In the genomic region with DNA sequence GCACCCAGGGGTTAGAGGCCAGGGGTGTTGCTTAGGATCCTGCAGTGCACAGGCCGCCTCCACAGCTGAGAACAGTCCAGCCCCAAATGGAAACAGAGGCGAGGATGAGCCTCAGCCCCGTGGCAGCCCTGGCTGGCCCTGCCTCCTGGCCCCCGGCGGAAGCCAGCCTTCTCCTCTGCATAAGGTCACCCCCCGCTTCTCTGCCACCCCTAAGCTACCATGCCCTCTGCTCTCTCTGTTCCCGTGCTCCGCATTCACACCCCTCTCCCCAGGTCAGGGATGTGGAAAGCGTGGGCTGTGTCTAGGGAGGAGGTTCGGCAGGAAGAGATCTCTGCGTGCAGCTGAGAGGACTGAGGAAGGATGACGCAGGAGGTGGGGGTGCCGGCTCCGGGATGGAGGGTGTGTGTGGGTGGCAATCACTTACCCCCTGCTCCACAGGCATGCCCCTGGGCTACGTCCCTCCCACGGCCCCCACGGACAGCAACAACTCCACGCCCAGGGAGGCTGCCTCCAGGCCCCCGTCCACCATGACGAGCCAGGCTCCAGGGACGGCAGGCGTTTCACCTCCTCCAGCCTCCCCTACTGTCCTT, we compare ENCODE assay signal across 7 cellular contexts. TPM values are rescaled to one million over a fixed set of nuclear protein-coding genes. Genes with fewer than 3 reads are reported as not detected.
DNase-seq lines count a peak whose midpoint lies in the region; ATAC-seq lines count a peak whose summit lies in the region.
"Had no signal": no experiment of that assay in that cellular context is flagged by ENCODE, and none has a peak within 500 bp of the region (broad histone marks: within the 10 kb centered on the region; RNA-seq: fewer than 3 reads in every experiment).

No MANE protein-coding gene starts in this region.

- H3K36me3 Mint-ChIP-seq in CD4-positive, alpha-beta memory T cell, result no peaks in the 10 kb centered on the region
- H3K36me3 Mint-ChIP-seq in naive thymus-derived CD8-positive, alpha-beta T cell, result no peaks in the 10 kb centered on the region

- intact Hi-C loops in CD4-positive, alpha-beta memory T cell (cut with micrococcal nuclease), result no loop called here

- no peaks in the 10 kb centered on the region for H3K4me1 ChIP-seq in CD4-positive, alpha-beta memory T cell (ENCODE audit: insufficient read depth, low read length)
- peaks cover 37% of the 10 kb centered on the region for H3K4me1 ChIP-seq in adipocyte (ENCODE audit: control insufficient read depth, insufficient read depth, low read length)

- H3K4me3 ChIP-seq in CD4-positive, alpha-beta memory T cell (ENCODE audit: low read length in 2 of 2), result no peak overlapping the region
- peak overlapping the region; percentile 82 for H3K4me3 ChIP-seq in adipocyte (ENCODE audit: low read length)

- POLR2A ChIA-PET in CD4-positive, alpha-beta memory T cell (lab: Charles Lee; ENCODE audit: partially characterized antibody), result interaction anchor here (0.6 to 2.0 kb wide), 2 partner anchors 18 to 160 kb away, joined by 3 to 9 read pairs; a partner anchor contains a TSS
- POLR2A ChIA-PET in naive thymus-derived CD8-positive, alpha-beta T cell (lab: Charles Lee), result interaction anchor here (0.6 to 1.8 kb wide), 4 partner anchors 11 to 235 kb away, joined by 3 to 5 read pairs (median 4); a partner anchor contains a TSS

- H3K9ac ChIP-seq in adipocyte (ENCODE audit: low read length), result peak overlapping the region; percentile 86

- no peaks in the 10 kb centered on the region for H3K36me3 ChIP-seq in CD4-positive, alpha-beta memory T cell (ENCODE audit: insufficient read depth, low read length)
- H3K36me3 ChIP-seq in adipocyte (ENCODE audit: control insufficient read depth, insufficient read depth, low read length, severe bottlenecking), result no peaks in the 10 kb centered on the region

- DNase-seq in CD4-positive, alpha-beta memory T cell, result no peak
- no peak for DNase-seq in adipocyte (ENCODE audit: low read depth)
- DNase-seq in naive thymus-derived CD8-positive, alpha-beta T cell, result no peak
- DNase-seq in amniotic stem cell (lab: John Stamatoyannopoulos, UW), result no peak
- DNase-seq in NCI-H2081 treated with DMSO at 0.1 percent for 48 hours (lab: John Stamatoyannopoulos, UW), result no peak
- no peak for DNase-seq in retina
- DNase-seq: NCI-H526 had no signal

- H3K4me1 Mint-ChIP-seq in CD4-positive, alpha-beta memory T cell, result peaks cover 0 to 2% (median 0%) of the 10 kb centered on the region in 4 donors
- peaks cover 0 to 6% (median 3%) of the 10 kb centered on the region in 4 donors for H3K4me1 Mint-ChIP-seq in naive thymus-derived CD8-positive, alpha-beta T cell

- ATAC-seq in naive thymus-derived CD8-positive, alpha-beta T cell, result peak; percentile 62 to 82

- H3K9me3 ChIP-seq in CD4-positive, alpha-beta memory T cell (ENCODE audit: control insufficient read depth in 1 of 2, low read length in 2 of 2), result no peaks in the 10 kb centered on the region
- no peaks in the 10 kb centered on the region for H3K9me3 ChIP-seq in adipocyte (ENCODE audit: control insufficient read depth, low read length)

- no peaks in the 10 kb centered on the region for H3K9me3 Mint-ChIP-seq in CD4-positive, alpha-beta memory T cell
- peaks cover 0 to 1% (median 0%) of the 10 kb centered on the region in 9 donors for H3K9me3 Mint-ChIP-seq in naive thymus-derived CD8-positive, alpha-beta T cell

- no peak overlapping the region for H3K27ac ChIP-seq in CD4-positive, alpha-beta memory T cell (ENCODE audit: low read depth, low read length)

- H3K27me3 Mint-ChIP-seq in CD4-positive, alpha-beta memory T cell, result peaks cover 5 to 12% of the 10 kb centered on the region in 2 donors
- H3K27me3 Mint-ChIP-seq in naive thymus-derived CD8-positive, alpha-beta T cell, result peaks cover 0 to 15% (median 4%) of the 10 kb centered on the region in 5 donors

- CTCF ChIA-PET in CD4-positive, alpha-beta memory T cell (lab: Charles Lee; ENCODE audit: partially characterized antibody), result interaction anchor here (0.8 to 3.5 kb wide), 2 partner anchors 10 to 25 kb away, joined by 3 to 14 read pairs; no protein-coding TSS in a partner anchor

- H3K4me3 Mint-ChIP-seq in CD4-positive, alpha-beta memory T cell, result peak overlapping the region in 6 of 8 donors; percentile 20 to 71 (median 61)
- peak overlapping the region; percentile 60 to 85 (median 76) for H3K4me3 Mint-ChIP-seq in naive thymus-derived CD8-positive, alpha-beta T cell

- no peaks in the 10 kb centered on the region for H3K27me3 ChIP-seq in CD4-positive, alpha-beta memory T cell (ENCODE audit: insufficient read depth, low read length)
- H3K27me3 ChIP-seq in adipocyte (replicated peaks; ENCODE audit: control insufficient read depth, insufficient read depth, low read length), result no peaks in the 10 kb centered on the region

- H3K27ac Mint-ChIP-seq in CD4-positive, alpha-beta memory T cell, result peak overlapping the region in 1 of 7 donors; percentile 30
- H3K27ac Mint-ChIP-seq in naive thymus-derived CD8-positive, alpha-beta T cell, result peak overlapping the region in 3 of 10 donors; percentile 51 to 77 (median 56)

RNA-seq across cellular contexts. Expression of a gene that starts 6.0 kb away (rescaled TPM):
- under 1 TPM; 0.20 to 0.36 TPM for total RNA-seq in CD4-positive, alpha-beta memory T cell
- not detected for polyA plus RNA-seq in CD4-positive, alpha-beta memory T cell
- total RNA-seq in naive thymus-derived CD8-positive, alpha-beta T cell, result 1 to 10 TPM; 1.3 to 1.4 TPM
- under 1 TPM in 2 of 3 donors, not detected in 1; 0.02 to 0.11 TPM for polyA plus RNA-seq in naive thymus-derived CD8-positive, alpha-beta T cell

RNA-seq across cellular contexts. Expression of a gene that starts 9.3 kb away (rescaled TPM):
- 1 to 10 TPM; 2.7 to 3.1 TPM for total RNA-seq in CD4-positive, alpha-beta memory T cell
- polyA plus RNA-seq in CD4-positive, alpha-beta memory T cell, result 1 to 10 TPM; 2.6 to 3.2 TPM
- total RNA-seq in naive thymus-derived CD8-positive, alpha-beta T cell, result 10 to 100 TPM in 1 of 2 experiments, 1 to 10 TPM in 1; 8.0 to 10.4 TPM
- 1 to 10 TPM; 4.1 to 8.8 (median 7.7) TPM for polyA plus RNA-seq in naive thymus-derived CD8-positive, alpha-beta T cell

RNA-seq across cellular contexts. Expression of a gene that starts 17.9 kb away (rescaled TPM):
- total RNA-seq in CD4-positive, alpha-beta memory T cell, result 1 to 10 TPM; 8.1 to 9.1 TPM
- polyA plus RNA-seq in CD4-positive, alpha-beta memory T cell, result under 1 TPM in 1 of 2 donors, not detected in 1; 0.47 TPM
- 10 to 100 TPM; 13.2 to 15.6 TPM for total RNA-seq in naive thymus-derived CD8-positive, alpha-beta T cell
- polyA plus RNA-seq in naive thymus-derived CD8-positive, alpha-beta T cell, result under 1 TPM; 0.26 to 0.42 (median 0.32) TPM

RNA-seq across cellular contexts. Expression of a gene that starts 29.7 kb away (rescaled TPM):
- total RNA-seq in CD4-positive, alpha-beta memory T cell, result not detected
- not detected for polyA plus RNA-seq in CD4-positive, alpha-beta memory T cell
- total RNA-seq in naive thymus-derived CD8-positive, alpha-beta T cell, result not detected
- polyA plus RNA-seq in naive thymus-derived CD8-positive, alpha-beta T cell, result not detected

RNA-seq across cellular contexts. Expression of a gene that starts 32.8 kb away (rescaled TPM):
- total RNA-seq in CD4-positive, alpha-beta memory T cell, result 10 to 100 TPM in 1 of 2 experiments, 1 to 10 TPM in 1; 9.9 to 13.7 TPM
- polyA plus RNA-seq in CD4-positive, alpha-beta memory T cell, result 10 to 100 TPM; 24.7 to 29.4 TPM
- total RNA-seq in naive thymus-derived CD8-positive, alpha-beta T cell, result 10 to 100 TPM; 10.5 to 11.0 TPM
- polyA plus RNA-seq in naive thymus-derived CD8-positive, alpha-beta T cell, result 10 to 100 TPM; 30.5 to 35.6 (median 34.2) TPM
